ENCODE assay signal across 8 cellular contexts in the genomic region with DNA sequence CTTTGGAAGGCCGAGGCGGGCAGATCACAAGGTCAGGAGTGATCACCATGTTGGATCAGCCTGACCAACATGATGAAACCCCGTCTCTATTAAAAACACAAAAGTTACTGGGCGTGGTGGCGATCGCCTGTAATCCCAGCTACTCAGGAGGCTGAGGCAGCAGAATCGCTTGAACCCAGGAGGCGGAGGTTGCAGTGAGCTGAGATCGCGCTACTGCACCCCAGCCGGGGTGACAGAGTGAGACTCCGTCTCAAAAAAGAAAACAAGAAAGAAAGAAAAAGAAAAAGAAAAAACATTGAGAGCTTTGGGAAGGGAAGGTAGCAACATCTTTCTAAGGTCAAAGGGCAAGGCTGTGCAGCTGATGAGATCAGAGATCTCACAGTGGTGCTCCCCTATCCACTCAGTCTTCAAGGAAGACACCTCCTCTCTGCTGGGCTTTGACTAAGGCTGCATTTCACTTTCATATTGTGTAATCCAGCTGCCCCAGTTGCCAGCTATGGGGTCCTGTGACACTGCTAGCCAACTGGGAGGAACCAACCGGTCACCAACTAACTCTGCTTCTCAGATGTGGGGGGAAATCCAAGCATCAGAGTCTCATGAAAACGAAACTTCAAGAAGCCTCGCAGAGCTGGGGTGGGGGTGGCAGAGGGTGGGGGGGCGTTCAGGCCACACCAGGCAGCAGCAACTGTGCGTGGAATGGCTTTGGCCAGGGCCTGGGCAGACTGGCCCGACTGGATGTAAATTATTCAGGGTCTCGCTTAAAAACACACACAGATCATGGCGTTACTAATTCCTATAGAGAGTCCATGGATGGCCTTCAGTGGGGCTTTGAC. TPM values are rescaled to one million over a fixed set of nuclear protein-coding genes. Genes with fewer than 3 reads are reported as not detected.
A peak's percentile ranks its signal among the peaks of the same experiment; 100 is the strongest.
DNase-seq lines count a peak whose midpoint lies in the region; ATAC-seq and TF ChIP-seq lines count a peak whose summit lies in the region.

No MANE protein-coding gene starts in this region.

- ATAC-seq in GM19438 (IDR thresholded peaks at IDR 0.05; ENCODE audit: low read depth, unreplicated experiment) (peak; percentile 37), HG03521 (IDR thresholded peaks at IDR 0.05; ENCODE audit: unreplicated experiment) (peak; percentile 39), upper lobe of left lung (ENCODE audit: low FRiP score in 2 of 2) (peak in 1 of 2 donors; percentile 58)

- DNase-seq in AG20443 (ENCODE audit: low spot score) (peak; percentile 71), endothelial cell (ENCODE audit: low spot score) (no peak), upper lobe of left lung (peak in 1 of 2 donors; percentile 65), NCI-H446 treated with DMSO at 0.1 percent for 48 hours (lab: John Stamatoyannopoulos, UW) (no peak)
- peak; percentile 90 for DNase-seq in activated CD4-positive, alpha-beta T cell treated with anti-CD3 and anti-CD28 coated beads, Interleukin-2, amount 10 ng/mL, durations not matched to agents 24 days and 14 days

- H3K4me3 ChIP-seq in neutrophil (ENCODE audit: low read depth in 1 of 2, low read length in 1 of 2): peak overlapping the region; percentile 85 to 89
- peak overlapping the region; percentile 76 to 97 (median 77) for H3K4me3 ChIP-seq in upper lobe of left lung

- H3K27me3 Mint-ChIP-seq in activated CD4-positive, alpha-beta T cell treated with anti-CD3 and anti-CD28 coated beads, Interleukin-2, amount 10 ng/mL, durations not matched to agents 24 days and 14 days: peaks cover 4% of the 10 kb centered on the region
- peaks cover 10% of the 10 kb centered on the region for H3K27me3 Mint-ChIP-seq in endothelial cell (ENCODE audit: unreplicated experiment)

- H3K36me3 ChIP-seq in neutrophil: no peaks in the 10 kb centered on the region
- no peaks in the 10 kb centered on the region for H3K36me3 ChIP-seq in upper lobe of left lung

- intact Hi-C loops in activated CD4-positive, alpha-beta T cell treated with anti-CD3 and anti-CD28 coated beads, Interleukin-2, amount 10 ng/mL, durations not matched to agents 24 days and 14 days (cut with micrococcal nuclease): loop anchor here (1.0 to 2.0 kb wide), 4 partner anchors 33 to 111 kb away; a partner anchor contains a TSS

- peaks cover 16% of the 10 kb centered on the region for H3K36me3 Mint-ChIP-seq in activated CD4-positive, alpha-beta T cell treated with anti-CD3 and anti-CD28 coated beads, Interleukin-2, amount 10 ng/mL, durations not matched to agents 24 days and 14 days (ENCODE audit: low read depth)
- peaks cover 3% of the 10 kb centered on the region for H3K36me3 Mint-ChIP-seq in endothelial cell (ENCODE audit: low read depth, unreplicated experiment)

- no peak for TF ChIP-seq EP300 in upper lobe of left lung (IDR thresholded peaks at IDR 0.05)

- H3K4me3 Mint-ChIP-seq in activated CD4-positive, alpha-beta T cell treated with anti-CD3 and anti-CD28 coated beads, Interleukin-2, amount 10 ng/mL, durations not matched to agents 24 days and 14 days: peak overlapping the region; percentile 97
- peak overlapping the region; percentile 91 for H3K4me3 Mint-ChIP-seq in endothelial cell (ENCODE audit: unreplicated experiment)

- H3K27ac ChIP-seq in neutrophil: no peak overlapping the region
- peak overlapping the region; percentile 95 to 100 (median 97) for H3K27ac ChIP-seq in upper lobe of left lung

- no peaks in the 10 kb centered on the region for H3K9me3 Mint-ChIP-seq in activated CD4-positive, alpha-beta T cell treated with anti-CD3 and anti-CD28 coated beads, Interleukin-2, amount 10 ng/mL, durations not matched to agents 24 days and 14 days
- H3K9me3 Mint-ChIP-seq in endothelial cell (ENCODE audit: unreplicated experiment): no peaks in the 10 kb centered on the region

- TF ChIP-seq CTCF in endothelial cell (IDR thresholded peaks at IDR 0.05; ENCODE audit: unreplicated experiment) (no peak), neutrophil (IDR thresholded peaks at IDR 0.05) (no peak), upper lobe of left lung (IDR thresholded peaks at IDR 0.05) (no peak)

- 55 to 62% methylated on average over 19 to 20 of the region's 20 CpGs for WGBS in upper lobe of left lung, 2 donors

- H3K9me3 ChIP-seq in neutrophil (no peaks in the 10 kb centered on the region), upper lobe of left lung (no peaks in the 10 kb centered on the region)

- H3K27me3 ChIP-seq in neutrophil (peaks cover 14% of the 10 kb centered on the region), upper lobe of left lung (no peaks in the 10 kb centered on the region)

- H3K4me1 ChIP-seq in neutrophil (ENCODE audit: control insufficient read depth in 1 of 2, insufficient read depth in 1 of 2, low read depth in 1 of 2, low read length in 1 of 2) (peaks cover 16 to 19% of the 10 kb centered on the region in 2 experiments), upper lobe of left lung (peaks cover 27 to 50% (median 44%) of the 10 kb centered on the region in 4 donors)

- peaks cover 41% of the 10 kb centered on the region for H3K4me1 Mint-ChIP-seq in activated CD4-positive, alpha-beta T cell treated with anti-CD3 and anti-CD28 coated beads, Interleukin-2, amount 10 ng/mL, durations not matched to agents 24 days and 14 days
- H3K4me1 Mint-ChIP-seq in endothelial cell (ENCODE audit: unreplicated experiment): peaks cover 8% of the 10 kb centered on the region

- peak in 1 of 4 donors; percentile 52 for TF ChIP-seq POLR2A in upper lobe of left lung (IDR thresholded peaks at IDR 0.05)

- peak overlapping the region; percentile 95 for H3K27ac Mint-ChIP-seq in activated CD4-positive, alpha-beta T cell treated with anti-CD3 and anti-CD28 coated beads, Interleukin-2, amount 10 ng/mL, durations not matched to agents 24 days and 14 days
- H3K27ac Mint-ChIP-seq in endothelial cell (ENCODE audit: unreplicated experiment): no peak overlapping the region

RNA-seq across cellular contexts. Expression of a gene that starts 1.5 kb away (rescaled TPM):
- 24.4 and 25.5 TPM in 2 replicates for total RNA-seq in activated CD4-positive, alpha-beta T cell treated with anti-CD3 and anti-CD28 coated beads, Interleukin-2, amount 10 ng/mL, durations not matched to agents 24 days and 14 days
- total RNA-seq in endothelial cell (ENCODE audit: unreplicated experiment) (0.97 TPM), upper lobe of left lung (10 to 100 TPM; 28.0 to 72.6 (median 35.1) TPM)

Comparison
In these comparisons a context has a peak if more than half of its experiments do, and no peak if none do; other contexts are left out.
1. DNase-seq: peak in AG20443 (single experiment) and activated CD4-positive, alpha-beta T cell treated with anti-CD3 and anti-CD28 coated beads, Interleukin-2, amount 10 ng/mL, durations not matched to agents 24 days and 14 days (single experiment); none in endothelial cell (single experiment) and NCI-H446 treated with DMSO at 0.1 percent for 48 hours (single experiment).
2. RNA of a gene that starts 1.5 kb away (total RNA-seq): 28.0 to 72.6 TPM in upper lobe of left lung and 24.4 to 25.5 TPM in activated CD4-positive, alpha-beta T cell treated with anti-CD3 and anti-CD28 coated beads, Interleukin-2, amount 10 ng/mL, durations not matched to agents 24 days and 14 days; 0.97 TPM in endothelial cell (single experiment); every median in the first group is over 10 times any median in the second.